Comparison of ENCODE assay signal across 8 cellular contexts in genomic region chr7:27148031-27148775, GRCh38.
DNase-seq lines count a peak whose midpoint lies in the region; ATAC-seq and TF ChIP-seq lines count a peak whose summit lies in the region.
"Had no signal": no experiment of that assay in that cellular context is flagged by ENCODE, and none has a peak within 500 bp of the region (broad histone marks: within the 10 kb centered on the region; RNA-seq: fewer than 3 reads in every experiment).

No MANE protein-coding gene starts in this region.

- peaks cover 0 to 4% of the 10 kb centered on the region in 2 donors for H3K9me3 Mint-ChIP-seq in stimulated activated naive B cell treated with anti-CD40 and anti-IgM and Interleukin-4, amounts not matched to agents 10 μg/mL and 1 μg/mL and 100 μg/mL, for 72 hours

- POLR2A ChIA-PET in HEK293 (lab: Yijun Ruan, JAX), result interaction anchor here (0.5 to 5.6 kb wide), 13 partner anchors 9 to 1286 kb away, joined by 3 to 42 read pairs (median 4); partner anchors contain the start of genes HOXA1, HOXA10, HOXA7 and HOXA9

- H3K9ac ChIP-seq in SU-DHL-6 (ENCODE audit: low read length), result peak overlapping the region; percentile 6; the same call in 1 of the 2 replicates

- peaks cover 56 to 84% of the 10 kb centered on the region in 2 donors for H3K27me3 Mint-ChIP-seq in stimulated activated naive B cell treated with anti-CD40 and anti-IgM and Interleukin-4, amounts not matched to agents 10 μg/mL and 1 μg/mL and 100 μg/mL, for 72 hours

- H3K36me3 ChIP-seq in HEK293 (ENCODE audit: control insufficient read depth in 2 of 2, insufficient read depth in 1 of 2, low read length in 2 of 2) (peaks cover 0 to 53% of the 10 kb centered on the region in 2 experiments; a peak in 2 of 3 replicates), SU-DHL-6 (ENCODE audit: low read length) (no peaks in the 10 kb centered on the region)

- no peaks in the 10 kb centered on the region for H3K9me3 ChIP-seq in HEK293 (ENCODE audit: control insufficient read depth, insufficient read depth, low read depth, low read length)
- no peaks in the 10 kb centered on the region for H3K9me3 ChIP-seq in SU-DHL-6 (ENCODE audit: insufficient read depth, low read length)

- H3K36me3 Mint-ChIP-seq in stimulated activated naive B cell treated with anti-CD40 and anti-IgM and Interleukin-4, amounts not matched to agents 10 μg/mL and 1 μg/mL and 100 μg/mL, for 72 hours, result no peaks in the 10 kb centered on the region

- H4K20me1 ChIP-seq in SU-DHL-6 (ENCODE audit: low read depth, low read length), result no peaks in the 10 kb centered on the region

- H3K27me3 ChIP-seq in SU-DHL-6 (ENCODE audit: low read length), result no peaks in the 10 kb centered on the region

- H3K79me2 ChIP-seq in SU-DHL-6 (ENCODE audit: insufficient read depth, low read length), result peaks cover 15% of the 10 kb centered on the region; the same call in 1 of the 2 replicates

- H3K4me1 ChIP-seq in HEK293 (ENCODE audit: control insufficient read depth, insufficient read depth, low read length), result peaks cover 18% of the 10 kb centered on the region

- H3K4me1 Mint-ChIP-seq in stimulated activated naive B cell treated with anti-CD40 and anti-IgM and Interleukin-4, amounts not matched to agents 10 μg/mL and 1 μg/mL and 100 μg/mL, for 72 hours, result peaks cover 36 to 43% of the 10 kb centered on the region in 2 donors

- peak overlapping the region; percentile 88 for H3K27ac Mint-ChIP-seq in stimulated activated naive B cell treated with anti-CD40 and anti-IgM and Interleukin-4, amounts not matched to agents 10 μg/mL and 1 μg/mL and 100 μg/mL, for 72 hours

- no peak overlapping the region for H2AFZ ChIP-seq in SU-DHL-6 (ENCODE audit: low read depth, low read length, severe bottlenecking)

- CTCF ChIA-PET in HEK293 (lab: Yijun Ruan, JAX), result interaction anchor here (0.6 to 4.3 kb wide), 12 partner anchors 8 to 1255 kb away, joined by 3 to 50 read pairs (median 3); partner anchors contain the start of gene HOXA4

- H3K4me3 ChIP-seq in HEK293 (ENCODE audit: low read depth, low read length), result peak overlapping the region; percentile 59
- H3K4me3 ChIP-seq in SU-DHL-6 (ENCODE audit: insufficient read depth, low read length, poor library complexity, severe bottlenecking), result no peak overlapping the region

- DNase-seq in islet precursor cell (peak; percentile 62), NCI-H82 treated with DMSO at 0.1 percent for 48 hours (lab: John Stamatoyannopoulos, UW; ENCODE audit: unreplicated experiment) (no peak), globus pallidus (ENCODE audit: low spot score) (no peak), T-helper 2 cell (no peak)
- no peak for DNase-seq in stimulated activated naive B cell treated with anti-CD40 and anti-IgM and Interleukin-4, amounts not matched to agents 10 μg/mL and 1 μg/mL and 100 μg/mL, for 72 hours
- DNase-seq: NCI-H526 had no signal

- peak overlapping the region; percentile 77 to 83 for H3K4me3 Mint-ChIP-seq in stimulated activated naive B cell treated with anti-CD40 and anti-IgM and Interleukin-4, amounts not matched to agents 10 μg/mL and 1 μg/mL and 100 μg/mL, for 72 hours

- no peak for ATAC-seq in stimulated activated naive B cell treated with anti-CD40 and anti-IgM and Interleukin-4, amounts not matched to agents 10 μg/mL and 1 μg/mL and 100 μg/mL, for 72 hours (replicated peaks)

- no peaks in the 10 kb centered on the region for H3K9me2 ChIP-seq in SU-DHL-6 (replicated peaks; ENCODE audit: insufficient read depth, low read length)

- no peaks in the 10 kb centered on the region for H3F3A ChIP-seq in SU-DHL-6 (ENCODE audit: insufficient read depth)

- TF ChIP-seq CTCF in HEK293 (tag by site-specific recombination; IDR thresholded peaks at IDR 0.05), result no peak
- no peak for TF ChIP-seq CTCF in SU-DHL-6 (IDR thresholded peaks at IDR 0.05; ENCODE audit: insufficient read depth, low read length, poor library complexity, severe bottlenecking)

- peak overlapping the region; percentile 73 for H3K4me2 ChIP-seq in SU-DHL-6 (ENCODE audit: low read depth, low read length, poor library complexity, severe bottlenecking)

- peak overlapping the region; percentile 99 for H3K27ac ChIP-seq in HEK293 (ENCODE audit: extremely low read depth, low read depth, low read length)
- no peak overlapping the region for H3K27ac ChIP-seq in SU-DHL-6 (ENCODE audit: low read depth, low read length)

TF ChIP-seq in HEK293, 187 proteins besides CTCF, POLR2A, EP300 and RAD21 (continues in another document):
- TF ChIP-seq ZNF777 (tag by site-specific recombination; IDR thresholded peaks at IDR 0.05; ENCODE audit: borderline replicate concordance) (no peak), ZEB2 (tag by site-specific recombination; IDR thresholded peaks at IDR 0.05) (no peak), ZBTB48 (tag by site-specific recombination; IDR thresholded peaks at IDR 0.05) (peak; percentile 53; the same call in 1 of the 2 replicates), SP7 (tag by site-specific recombination; IDR thresholded peaks at IDR 0.05) (0 out of 2 replicates have a peak, but pooled peaks have one; percentile 17), WT1 (tag by site-specific recombination; IDR thresholded peaks at IDR 0.05) (peak; percentile 53), SP2 (tag by site-specific recombination; IDR thresholded peaks at IDR 0.05) (peak; percentile 72), ZNF501 (tag by site-specific recombination; IDR thresholded peaks at IDR 0.05) (peak; percentile 15; the same call in 1 of the 2 replicates), ZFP3 (tag by site-specific recombination; IDR thresholded peaks at IDR 0.05; ENCODE audit: low read depth) (no peak), ZNF391 (tag by site-specific recombination; IDR thresholded peaks at IDR 0.05; ENCODE audit: borderline replicate concordance, low read depth) (0 out of 2 replicates have a peak, but pooled peaks have one; percentile 61), INSM2 (tag by site-specific recombination; IDR thresholded peaks at IDR 0.05) (no peak), PATZ1 (tag by site-specific recombination; IDR thresholded peaks at IDR 0.05) (peak; percentile 82), ZNF311 (tag by site-specific recombination; IDR thresholded peaks at IDR 0.05; ENCODE audit: borderline replicate concordance) (no peak), ZBTB10 (tag by site-specific recombination; IDR thresholded peaks at IDR 0.05) (peak; percentile 49), ZNF433 (tag by site-specific recombination; IDR thresholded peaks at IDR 0.05; ENCODE audit: low read depth) (no peak), ZBTB17 (tag by site-specific recombination; IDR thresholded peaks at IDR 0.05) (peak; percentile 96), RBAK (tag by site-specific recombination; IDR thresholded peaks at IDR 0.05) (no peak), ZNF133 (tag by site-specific recombination; IDR thresholded peaks at IDR 0.05) (no peak), EGR2 (tag by site-specific recombination; IDR thresholded peaks at IDR 0.05; ENCODE audit: low read depth) (peak; percentile 73)
